Comparison of ENCODE assay signal across 14 cellular contexts in the genomic region with DNA sequence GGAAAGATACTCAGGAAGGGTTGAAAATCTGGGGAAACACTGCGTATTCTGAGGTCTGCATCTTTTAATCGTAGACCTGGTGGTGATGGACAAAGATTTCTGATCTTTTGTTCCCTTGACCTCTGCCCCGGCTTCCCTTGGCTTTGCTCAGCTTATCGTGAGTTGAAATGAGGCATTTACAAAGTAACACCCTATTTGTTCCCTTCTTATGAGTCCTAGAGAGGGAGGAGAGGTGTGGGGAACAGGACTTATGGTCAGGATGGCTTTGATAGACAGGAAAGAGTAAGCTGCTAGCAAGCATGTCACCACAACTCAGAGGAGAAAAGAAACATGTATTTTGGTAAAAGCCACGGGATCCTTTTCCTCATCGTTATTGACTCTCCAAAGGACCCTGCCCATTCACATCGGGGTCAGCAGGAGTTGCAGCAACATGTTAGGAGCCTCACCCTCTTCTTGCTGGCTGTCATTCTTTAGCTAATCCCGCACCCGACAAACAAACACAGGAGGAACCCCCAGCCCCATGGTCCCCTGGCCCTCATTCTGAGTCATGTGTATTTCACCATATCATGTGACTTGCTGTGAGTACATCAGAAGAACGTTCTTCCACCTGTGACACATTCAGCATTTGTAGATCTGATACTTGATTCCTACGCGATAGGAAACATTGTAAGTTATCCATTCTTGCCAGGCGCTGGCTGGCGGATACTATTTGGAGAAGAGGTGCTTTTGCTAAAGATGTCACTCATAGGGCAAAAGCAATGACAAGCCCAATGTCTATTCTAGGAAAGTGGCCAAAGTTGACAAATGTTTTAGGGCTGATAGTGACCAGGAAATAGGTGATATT.
DNase-seq lines count a peak whose midpoint lies in the region; ATAC-seq and TF ChIP-seq lines count a peak whose summit lies in the region.
"Had no signal": no experiment of that assay in that cellular context is flagged by ENCODE, and none has a peak within 500 bp of the region (broad histone marks: within the 10 kb centered on the region; RNA-seq: fewer than 3 reads in every experiment).

No MANE protein-coding gene starts in this region.

- H3K9me3 ChIP-seq in CD4-positive, CD25-positive, alpha-beta regulatory T cell (ENCODE audit: control insufficient read depth in 2 of 2, low read length in 2 of 2) = no peaks in the 10 kb centered on the region
- H3K9me3 ChIP-seq in naive thymus-derived CD4-positive, alpha-beta T cell (ENCODE audit: control insufficient read depth in 2 of 3, low read length in 3 of 3) = no peaks in the 10 kb centered on the region

- DNase-seq in activated CD4-positive, CD25-positive, alpha-beta regulatory T cell treated with anti-CD3 and anti-CD28 coated beads, Interleukin-2, amount 50 U/mL, for 72 hours = no peak
- no peak for DNase-seq in CD4-positive, CD25-positive, alpha-beta regulatory T cell
- DNase-seq in activated T-helper 1 cell treated with anti-CD3 and anti-CD28 coated beads, Interleukin-12 subunit alpha, Interleukin-12 subunit beta, Interleukin-2, Interleukin-4 antibody, amounts not matched to agents 30 ng/mL and 10 ng/mL and 1 ng/mL, durations not matched to agents 14 hours and 24 hours and 36 hours (ENCODE audit: low spot score) = no peak
- DNase-seq in naive thymus-derived CD4-positive, alpha-beta T cell = no peak
- DNase-seq: DMS79; effector CD4-positive, alpha-beta T cell; NCI-H146; NCI-H510A treated with DMSO at 0.1 percent for 48 hours; posterior cingulate gyrus had no signal

- peak; percentile 28 to 58 for ATAC-seq in activated CD4-positive, CD25-positive, alpha-beta regulatory T cell treated with anti-CD3 and anti-CD28 coated beads, Interleukin-2, amount 50 U/mL, for 24 hours
- peak in 1 of 2 donors; percentile 26 for ATAC-seq in CD4-positive, CD25-positive, alpha-beta regulatory T cell (ENCODE audit: low read depth in 2 of 2)
- ATAC-seq in naive thymus-derived CD4-positive, alpha-beta T cell = no peak
- ATAC-seq in HG03280 (IDR thresholded peaks at IDR 0.05; ENCODE audit: unreplicated experiment) (no peak), GM18505 (IDR thresholded peaks at IDR 0.05; ENCODE audit: unreplicated experiment) (no peak), HG03039 (IDR thresholded peaks at IDR 0.05; ENCODE audit: unreplicated experiment) (no peak)

- CTCF ChIA-PET in naive thymus-derived CD4-positive, alpha-beta T cell (lab: Charles Lee) = interaction anchor here (1.5 kb wide), 1 partner anchor 146 kb away, joined by 3 read pairs; no protein-coding TSS in a partner anchor

- no peak overlapping the region for H3K27ac ChIP-seq in CD4-positive, CD25-positive, alpha-beta regulatory T cell (ENCODE audit: insufficient read depth, low read length, poor library complexity, severe bottlenecking)
- H3K27ac ChIP-seq in naive thymus-derived CD4-positive, alpha-beta T cell (ENCODE audit: low read depth, low read length) = no peak overlapping the region

- H3K36me3 Mint-ChIP-seq in CD4-positive, CD25-positive, alpha-beta regulatory T cell = peaks cover 32% of the 10 kb centered on the region
- peaks cover 44% of the 10 kb centered on the region for H3K36me3 Mint-ChIP-seq in activated T-helper 1 cell treated with anti-CD3 and anti-CD28 coated beads, Interleukin-12 subunit alpha, Interleukin-12 subunit beta, Interleukin-2, Interleukin-4 antibody, amounts not matched to agents 30 ng/mL and 10 ng/mL and 1 ng/mL, durations not matched to agents 14 hours and 24 hours and 36 hours (ENCODE audit: low read depth)
- peaks cover 0 to 37% (median 32%) of the 10 kb centered on the region in 5 donors for H3K36me3 Mint-ChIP-seq in naive thymus-derived CD4-positive, alpha-beta T cell

- peaks cover 29 to 60% (median 50%) of the 10 kb centered on the region in 4 donors for H3K4me1 Mint-ChIP-seq in CD4-positive, CD25-positive, alpha-beta regulatory T cell
- peaks cover 41% of the 10 kb centered on the region for H3K4me1 Mint-ChIP-seq in activated T-helper 1 cell treated with anti-CD3 and anti-CD28 coated beads, Interleukin-12 subunit alpha, Interleukin-12 subunit beta, Interleukin-2, Interleukin-4 antibody, amounts not matched to agents 30 ng/mL and 10 ng/mL and 1 ng/mL, durations not matched to agents 14 hours and 24 hours and 36 hours (ENCODE audit: low read depth)
- peaks cover 0 to 43% (median 18%) of the 10 kb centered on the region in 7 donors for H3K4me1 Mint-ChIP-seq in naive thymus-derived CD4-positive, alpha-beta T cell

- intact Hi-C loops in activated T-helper 1 cell treated with anti-CD3 and anti-CD28 coated beads, Interleukin-12 subunit alpha, Interleukin-12 subunit beta, Interleukin-2, Interleukin-4 antibody, amounts not matched to agents 30 ng/mL and 10 ng/mL and 1 ng/mL, durations not matched to agents 14 hours and 24 hours and 36 hours (cut with micrococcal nuclease) = no loop called here
- intact Hi-C loops in naive thymus-derived CD4-positive, alpha-beta T cell (cut with micrococcal nuclease) = no loop called here

- no peak overlapping the region for H3K4me3 ChIP-seq in CD4-positive, CD25-positive, alpha-beta regulatory T cell (ENCODE audit: low read depth, low read length)
- no peak overlapping the region for H3K4me3 ChIP-seq in naive thymus-derived CD4-positive, alpha-beta T cell (ENCODE audit: low read length)

- no peak for TF ChIP-seq POLR2A in GM18505 (IDR thresholded peaks at IDR 0.05; ENCODE audit: borderline replicate concordance, extremely low read depth, insufficient read depth, insufficient read length)

- POLR2A ChIA-PET in naive thymus-derived CD4-positive, alpha-beta T cell (lab: Charles Lee) = no interaction called here

- peak overlapping the region in 2 of 3 donors; percentile 36 to 91 for H3K27ac Mint-ChIP-seq in CD4-positive, CD25-positive, alpha-beta regulatory T cell
- H3K27ac Mint-ChIP-seq in activated T-helper 1 cell treated with anti-CD3 and anti-CD28 coated beads, Interleukin-12 subunit alpha, Interleukin-12 subunit beta, Interleukin-2, Interleukin-4 antibody, amounts not matched to agents 30 ng/mL and 10 ng/mL and 1 ng/mL, durations not matched to agents 14 hours and 24 hours and 36 hours = peak overlapping the region; percentile 54
- peak overlapping the region in 8 of 9 donors; percentile 8 to 85 (median 31) for H3K27ac Mint-ChIP-seq in naive thymus-derived CD4-positive, alpha-beta T cell

- H3K9me3 Mint-ChIP-seq in CD4-positive, CD25-positive, alpha-beta regulatory T cell = peaks cover 0 to 3% (median 0%) of the 10 kb centered on the region in 7 donors
- H3K9me3 Mint-ChIP-seq in activated T-helper 1 cell treated with anti-CD3 and anti-CD28 coated beads, Interleukin-12 subunit alpha, Interleukin-12 subunit beta, Interleukin-2, Interleukin-4 antibody, amounts not matched to agents 30 ng/mL and 10 ng/mL and 1 ng/mL, durations not matched to agents 14 hours and 24 hours and 36 hours = no peaks in the 10 kb centered on the region
- no peaks in the 10 kb centered on the region for H3K9me3 Mint-ChIP-seq in naive thymus-derived CD4-positive, alpha-beta T cell

- peaks cover 25% of the 10 kb centered on the region for H3K36me3 ChIP-seq in CD4-positive, CD25-positive, alpha-beta regulatory T cell (ENCODE audit: control insufficient read depth, insufficient read depth, low read length)
- H3K36me3 ChIP-seq in naive thymus-derived CD4-positive, alpha-beta T cell (ENCODE audit: control insufficient read depth in 2 of 3, insufficient read depth in 3 of 3, low read length in 3 of 3) = no peaks in the 10 kb centered on the region

- H3K4me3 Mint-ChIP-seq in CD4-positive, CD25-positive, alpha-beta regulatory T cell = peak overlapping the region in 1 of 4 donors; percentile 79
- H3K4me3 Mint-ChIP-seq in activated T-helper 1 cell treated with anti-CD3 and anti-CD28 coated beads, Interleukin-12 subunit alpha, Interleukin-12 subunit beta, Interleukin-2, Interleukin-4 antibody, amounts not matched to agents 30 ng/mL and 10 ng/mL and 1 ng/mL, durations not matched to agents 14 hours and 24 hours and 36 hours = no peak overlapping the region
- peak overlapping the region in 3 of 10 donors; percentile 8 to 35 (median 17) for H3K4me3 Mint-ChIP-seq in naive thymus-derived CD4-positive, alpha-beta T cell
- H3K4me3 Mint-ChIP-seq: brain had no signal

- no peaks in the 10 kb centered on the region for H3K27me3 Mint-ChIP-seq in CD4-positive, CD25-positive, alpha-beta regulatory T cell
- H3K27me3 Mint-ChIP-seq in activated T-helper 1 cell treated with anti-CD3 and anti-CD28 coated beads, Interleukin-12 subunit alpha, Interleukin-12 subunit beta, Interleukin-2, Interleukin-4 antibody, amounts not matched to agents 30 ng/mL and 10 ng/mL and 1 ng/mL, durations not matched to agents 14 hours and 24 hours and 36 hours (ENCODE audit: insufficient read depth) = no peaks in the 10 kb centered on the region
- no peaks in the 10 kb centered on the region for H3K27me3 Mint-ChIP-seq in naive thymus-derived CD4-positive, alpha-beta T cell
- H3K27me3 Mint-ChIP-seq: brain had no signal

- no peaks in the 10 kb centered on the region for H3K27me3 ChIP-seq in CD4-positive, CD25-positive, alpha-beta regulatory T cell (ENCODE audit: control insufficient read depth, insufficient read depth, low read length)
- no peaks in the 10 kb centered on the region for H3K27me3 ChIP-seq in naive thymus-derived CD4-positive, alpha-beta T cell (ENCODE audit: control insufficient read depth in 2 of 2, insufficient read depth in 2 of 2, low read length in 2 of 2)

- H3K4me1 ChIP-seq in CD4-positive, CD25-positive, alpha-beta regulatory T cell (ENCODE audit: control insufficient read depth, insufficient read depth, low read length, poor library complexity, severe bottlenecking) = no peaks in the 10 kb centered on the region
- H3K4me1 ChIP-seq in naive thymus-derived CD4-positive, alpha-beta T cell (ENCODE audit: control insufficient read depth in 2 of 2, insufficient read depth in 2 of 2, low read length in 2 of 2) = no peaks in the 10 kb centered on the region

Comparison
In these comparisons a context has a peak if more than half of its experiments do, and no peak if none do; other contexts are left out.
1. ATAC-seq: peak in activated CD4-positive, CD25-positive, alpha-beta regulatory T cell treated with anti-CD3 and anti-CD28 coated beads, Interleukin-2, amount 50 U/mL, for 24 hours (2 of 2); none in naive thymus-derived CD4-positive, alpha-beta T cell (single experiment), HG03280 (single experiment), GM18505 (single experiment) and HG03039 (single experiment).
2. Peak in every context shown above with its lines, with median percentiles within 50 percentile points of each other: H3K27ac Mint-ChIP-seq.